In the genomic region with DNA sequence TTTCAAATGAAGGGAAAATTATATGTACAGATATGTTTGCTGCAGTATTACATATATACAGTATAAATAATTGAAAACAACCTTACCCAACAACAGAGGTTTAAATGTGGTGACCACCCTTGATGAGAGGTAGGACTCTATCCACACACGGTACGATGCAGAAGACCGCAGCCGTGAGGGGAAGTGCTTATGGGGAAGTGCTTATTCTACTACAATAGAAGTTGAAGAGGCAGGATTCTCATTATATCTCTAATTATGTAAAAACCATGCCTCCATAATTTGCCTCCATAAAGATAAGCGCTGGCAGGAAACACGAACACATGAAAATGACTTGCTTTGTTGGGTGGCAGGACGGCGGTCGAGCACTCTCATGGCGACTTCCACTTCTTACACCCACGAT, we compare ENCODE assay signal across 1 cellular context.
A peak's percentile ranks its signal among the peaks of the same experiment; 100 is the strongest.
TF ChIP-seq lines count a peak whose summit lies in the region.

No MANE protein-coding gene starts in this region.

TF ChIP-seq in GM12878, 131 proteins besides CTCF, POLR2A, EP300 and RAD21 (continued from another document):
- TF ChIP-seq SPI1 (IDR thresholded peaks at IDR 0.05; ENCODE audit: borderline replicate concordance, insufficient read depth, low read depth, low read length) = peak; percentile 65; the same call in 1 of the 2 replicates
